9 cellular contexts compared by ENCODE assay signal in the genomic region with DNA sequence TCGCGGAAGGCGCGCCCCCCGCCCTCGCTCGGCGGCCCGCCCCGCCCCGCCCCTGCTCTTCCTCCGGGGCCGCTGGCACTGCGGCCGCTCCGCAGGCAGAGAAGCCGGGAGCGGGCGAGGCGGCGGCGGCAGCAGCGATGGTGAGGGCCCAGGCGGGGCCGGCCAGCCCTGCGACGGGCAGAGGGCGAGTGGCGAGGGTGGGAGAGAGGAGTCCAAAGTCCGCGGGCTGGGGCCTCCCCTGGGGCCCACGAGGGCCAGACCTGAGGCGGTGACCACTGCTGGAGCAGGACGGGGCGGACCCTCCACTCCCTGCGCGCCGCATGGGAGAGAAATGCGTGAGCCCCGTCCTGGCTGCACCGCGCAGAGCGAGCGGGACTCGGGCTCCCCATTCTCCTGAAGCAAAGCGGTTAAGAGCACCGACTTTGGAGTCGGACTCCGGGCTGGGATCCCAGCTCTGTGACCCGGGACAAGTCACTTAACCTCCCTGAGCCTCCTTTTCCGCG. TPM values are rescaled to one million over a fixed set of nuclear protein-coding genes. Genes with fewer than 3 reads are reported as not detected.
DNase-seq lines count a peak whose midpoint lies in the region; ATAC-seq, FAIRE-seq and TF ChIP-seq lines count a peak whose summit lies in the region.
"Had no signal": no experiment of that assay in that cellular context is flagged by ENCODE, and none has a peak within 500 bp of the region (broad histone marks: within the 10 kb centered on the region; RNA-seq: fewer than 3 reads in every experiment).

A gene with protein sequence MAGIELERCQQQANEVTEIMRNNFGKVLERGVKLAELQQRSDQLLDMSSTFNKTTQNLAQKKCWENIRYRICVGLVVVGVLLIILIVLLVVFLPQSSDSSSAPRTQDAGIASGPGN (plus strand): TSS at position 78 of the 503 bp plus-strand sequence. CDS start 60 bp downstream, at position 138.

- peak; percentile 74 for ATAC-seq in DND-41 (ENCODE audit: insufficient read depth, low read depth)
- peak; percentile 45 for ATAC-seq in upper lobe of right lung

- no peak for FAIRE-seq in H54 (lab: Jason Lieb, UNC)

- H2BK15ac ChIP-seq in mesendoderm (replicated peaks; ENCODE audit: low read depth), result no peak within 1 kb of the TSS

- peak within 1 kb of the TSS; percentile 83 for H3K23ac ChIP-seq in mesendoderm (ENCODE audit: low read length)

- H3K4me2 ChIP-seq in DND-41 (ENCODE audit: insufficient read depth, low read length) (peak within 1 kb of the TSS; percentile 86), mesendoderm (ENCODE audit: low read length) (peak within 1 kb of the TSS; percentile 35)
- H3K4me2 ChIP-seq: KMS-11 had no signal

- peak within 1 kb of the TSS; percentile 7 for H3K4ac ChIP-seq in mesendoderm (ENCODE audit: low read depth, low read length)

- no peak within 1 kb of the TSS for H4K8ac ChIP-seq in mesendoderm (ENCODE audit: low read depth, low read length)

- DNase-seq in DND-41 (peak; percentile 71), H54 (ENCODE audit: insufficient read length, low spot score) (no peak), mesendoderm (no peak), upper lobe of right lung (no peak), HUDEP-2 (lab: John Stamatoyannopoulos, UW; ENCODE audit: unreplicated experiment in 76 of 76) (no peak), Kasumi-1 (lab: John Stamatoyannopoulos, UW) (no peak)
- DNase-seq in effector CD4-positive, alpha-beta T cell, result peak; percentile 19

- H2BK120ac ChIP-seq in mesendoderm (ENCODE audit: low read depth, low read length), result peak within 1 kb of the TSS; percentile 1

- H3K4me1 ChIP-seq in DND-41 (ENCODE audit: insufficient read depth, low read length) (peaks cover 29% of the 10 kb centered on the region), mesendoderm (ENCODE audit: control insufficient read depth, low read depth, low read length) (peaks cover 13% of the 10 kb centered on the region), upper lobe of right lung (peaks cover 81% of the 10 kb centered on the region)

- peak within 1 kb of the TSS; percentile 89 for H2AFZ ChIP-seq in DND-41 (ENCODE audit: low read depth, low read length)

- no peaks in the 10 kb centered on the region for H4K20me1 ChIP-seq in DND-41 (ENCODE audit: insufficient read depth, low read length)

- H3K27ac ChIP-seq in DND-41 (ENCODE audit: low read length), result peak within 1 kb of the TSS; percentile 70
- H3K27ac ChIP-seq in mesendoderm (ENCODE audit: low read depth, low read length), result peak within 1 kb of the TSS; percentile 66
- H3K27ac ChIP-seq in upper lobe of right lung, result peak within 1 kb of the TSS; percentile 94
- H3K27ac ChIP-seq: KMS-11 had no signal

- peak within 1 kb of the TSS; percentile 75 for H3K9ac ChIP-seq in DND-41 (ENCODE audit: low read depth, low read length)
- peak within 1 kb of the TSS; percentile 61 for H3K9ac ChIP-seq in mesendoderm (ENCODE audit: low read length)
- H3K9ac ChIP-seq: KMS-11 had no signal

- TF ChIP-seq POLR2A in H54 (IDR thresholded peaks at IDR 0.05; ENCODE audit: low read depth, low read length), result peak; percentile 63

- H3K56ac ChIP-seq in mesendoderm (ENCODE audit: low read length), result peak within 1 kb of the TSS; percentile 80

- no CpG with 5 or more reads among the region's 52 CpGs for WGBS in mesendoderm (ENCODE audit: extremely low coverage, insufficient coverage, low lambda C conversion rate)

- H3K36me3 ChIP-seq in DND-41 (ENCODE audit: insufficient read depth, low read length), result no peaks in the 10 kb centered on the region
- H3K36me3 ChIP-seq in mesendoderm (ENCODE audit: control insufficient read depth, insufficient read depth, low read length), result no peaks in the 10 kb centered on the region
- H3K36me3 ChIP-seq in upper lobe of right lung, result peaks cover 27% of the 10 kb centered on the region

- H2BK5ac ChIP-seq in mesendoderm (ENCODE audit: low read length), result no peak within 1 kb of the TSS

- H3K27me3 ChIP-seq in DND-41 (ENCODE audit: insufficient read depth, low read length, poor library complexity) (peaks cover 6% of the 10 kb centered on the region), mesendoderm (ENCODE audit: insufficient read depth, low read length, poor library complexity) (no peaks in the 10 kb centered on the region), upper lobe of right lung (no peaks in the 10 kb centered on the region)

- H3K18ac ChIP-seq in mesendoderm (ENCODE audit: low read length), result peak within 1 kb of the TSS; percentile 82

- TF ChIP-seq CTCF in DND-41 (IDR thresholded peaks at IDR 0.05; ENCODE audit: borderline replicate concordance, extremely low read depth, low read length, poor library complexity, severe bottlenecking), result no peak
- no peak for TF ChIP-seq CTCF in upper lobe of right lung (IDR thresholded peaks at IDR 0.05)

- H3K9me3 ChIP-seq in DND-41 (ENCODE audit: insufficient read depth, low read length, severe bottlenecking) (no peaks in the 10 kb centered on the region), upper lobe of right lung (no peaks in the 10 kb centered on the region)

- peak within 1 kb of the TSS; percentile 6 for H2AK5ac ChIP-seq in mesendoderm (ENCODE audit: low read length)

- H3K79me2 ChIP-seq in DND-41 (ENCODE audit: insufficient read depth, low read length), result peaks cover 10% of the 10 kb centered on the region; the same call in 1 of the 2 replicates
- H3K79me2 ChIP-seq in mesendoderm (ENCODE audit: control insufficient read depth, insufficient read depth, low read length), result peaks cover 5% of the 10 kb centered on the region

- H3K4me3 ChIP-seq in DND-41 (ENCODE audit: low read depth in 1 of 2, low read length in 2 of 2) (peak within 1 kb of the TSS; percentile 28 to 80; a peak in 3 of 4 replicates), mesendoderm (ENCODE audit: low read length) (no peak within 1 kb of the TSS), upper lobe of right lung (peak within 1 kb of the TSS; percentile 67)

- intact Hi-C loops in T-helper 1 cell treated with Interleukin-12 subunit alpha and Interleukin-12 subunit beta and Interleukin-4 antibody, amounts not matched to agents 30 ng/mL and 1 ng/mL, for 36 hours (cut with micrococcal nuclease), result loop anchor here (1.0 kb wide), 1 partner anchor 23 kb away; a partner anchor contains a TSS
- intact Hi-C loops in upper lobe of right lung (cut with DNase I), result no loop called here

- H3K79me1 ChIP-seq in mesendoderm (ENCODE audit: low read length), result peaks cover 9% of the 10 kb centered on the region

- no peak within 1 kb of the TSS for H4K5ac ChIP-seq in mesendoderm (ENCODE audit: low read length)

RNA-seq across cellular contexts. Expression of the gene that starts here (rescaled TPM):
- total RNA-seq in T-helper 1 cell treated with Interleukin-12 subunit alpha and Interleukin-12 subunit beta and Interleukin-4 antibody, amounts not matched to agents 30 ng/mL and 1 ng/mL, for 36 hours, result 60.8 and 68.7 TPM in 2 replicates
- polyA plus RNA-seq in mesendoderm (2013, experiment 1 of 2), result 15.9 TPM
- 14.8 TPM for polyA plus RNA-seq in mesendoderm (2013, experiment 2 of 2)
- total RNA-seq in upper lobe of right lung, result 84.8 TPM

Comparison
In these comparisons a context has a peak if more than half of its experiments do, and no peak if none do; other contexts are left out.
1. DNase-seq: peak in DND-41 (single experiment) and effector CD4-positive, alpha-beta T cell (single experiment); none in H54 (single experiment), mesendoderm (single experiment), upper lobe of right lung (single experiment), HUDEP-2 (0 of 76) and Kasumi-1 (0 of 2).
2. Peak in every context shown above with its lines, with median percentiles within 50 percentile points of each other: H3K27ac ChIP-seq.